Comparison of ENCODE assay signal across 12 cellular contexts in genomic region chr16:56965939-56966515, GRCh38. TPM values are rescaled to one million over a fixed set of nuclear protein-coding genes. Genes with fewer than 3 reads are reported as not detected.
DNase-seq lines count a peak whose midpoint lies in the region; ATAC-seq and TF ChIP-seq lines count a peak whose summit lies in the region.
"Had no signal": no experiment of that assay in that cellular context is flagged by ENCODE, and none has a peak within 500 bp of the region (broad histone marks: within the 10 kb centered on the region; RNA-seq: fewer than 3 reads in every experiment).

No MANE protein-coding gene starts in this region.

- POLR2A ChIA-PET in activated CD8-positive, alpha-beta T cell treated with anti-CD3 and anti-CD28 coated beads for 36 hours (lab: Charles Lee) = interaction anchor here (0.6 to 3.7 kb wide), 14 partner anchors 9 to 280 kb away, joined by 3 to 34 read pairs (median 4); partner anchors contain the start of genes ARL2BP and NLRC5

- no peaks in the 10 kb centered on the region for H3K36me3 ChIP-seq in lower lobe of right lung
- H3K36me3 ChIP-seq in upper lobe of left lung = no peaks in the 10 kb centered on the region

- no peak for TF ChIP-seq CTCF in natural killer cell (IDR thresholded peaks at IDR 0.05)
- TF ChIP-seq CTCF in activated CD8-positive, alpha-beta T cell treated with anti-CD3 and anti-CD28 coated beads for 36 hours (IDR thresholded peaks at IDR 0.05) = no peak
- TF ChIP-seq CTCF in lower lobe of right lung (IDR thresholded peaks at IDR 0.05) = no peak
- no peak for TF ChIP-seq CTCF in upper lobe of left lung (IDR thresholded peaks at IDR 0.05)

- peaks cover 39% of the 10 kb centered on the region for H3K4me1 ChIP-seq in lower lobe of right lung
- H3K4me1 ChIP-seq in upper lobe of left lung = peaks cover 31 to 41% (median 34%) of the 10 kb centered on the region in 4 donors

- H3K27ac ChIP-seq in lower lobe of right lung (peak overlapping the region; percentile 24), upper lobe of left lung (peak overlapping the region in 3 of 4 donors; percentile 2 to 54 (median 27))
- H3K27ac ChIP-seq: KMS-11 had no signal

- peak overlapping the region; percentile 64 for H3K27ac Mint-ChIP-seq in natural killer cell treated with Interleukin-12 subunit alpha and Interleukin-12 subunit beta and Interleukin-15 and Interleukin-18, amount 100 ng/mL, for 72 hours
- H3K27ac Mint-ChIP-seq in natural killer cell = peak overlapping the region in 1 of 2 donors; percentile 58
- peak overlapping the region; percentile 94 for H3K27ac Mint-ChIP-seq in activated CD8-positive, alpha-beta T cell treated with anti-CD3 and anti-CD28 coated beads for 36 hours

- no peak overlapping the region for H3K4me3 Mint-ChIP-seq in natural killer cell treated with Interleukin-12 subunit alpha and Interleukin-12 subunit beta and Interleukin-15 and Interleukin-18, amount 100 ng/mL, for 72 hours
- no peak overlapping the region for H3K4me3 Mint-ChIP-seq in natural killer cell
- peak overlapping the region; percentile 54 for H3K4me3 Mint-ChIP-seq in activated CD8-positive, alpha-beta T cell treated with anti-CD3 and anti-CD28 coated beads for 36 hours

- no peak for TF ChIP-seq POLR2A in upper lobe of left lung (IDR thresholded peaks at IDR 0.05)

- no peak for ATAC-seq in natural killer cell treated with Interleukin-12 subunit alpha and Interleukin-12 subunit beta and Interleukin-15 and Interleukin-18, amount 100 ng/mL, for 72 hours
- ATAC-seq in natural killer cell (no peak), lower lobe of right lung (no peak), upper lobe of left lung (ENCODE audit: low FRiP score in 2 of 2) (no peak)
- peak; percentile 14 for ATAC-seq in activated CD8-positive, alpha-beta T cell treated with anti-CD3 and anti-CD28 coated beads for 36 hours

- H3K27me3 ChIP-seq in lower lobe of right lung (ENCODE audit: low read depth) (no peaks in the 10 kb centered on the region), upper lobe of left lung (no peaks in the 10 kb centered on the region)

- H3K27me3 Mint-ChIP-seq in natural killer cell treated with Interleukin-12 subunit alpha and Interleukin-12 subunit beta and Interleukin-15 and Interleukin-18, amount 100 ng/mL, for 72 hours = no peaks in the 10 kb centered on the region
- H3K27me3 Mint-ChIP-seq in natural killer cell (ENCODE audit: low read depth in 2 of 2) = no peaks in the 10 kb centered on the region
- H3K27me3 Mint-ChIP-seq in activated CD8-positive, alpha-beta T cell treated with anti-CD3 and anti-CD28 coated beads for 36 hours = no peaks in the 10 kb centered on the region

- peaks cover 16 to 17% of the 10 kb centered on the region in 2 donors for H3K4me1 Mint-ChIP-seq in natural killer cell treated with Interleukin-12 subunit alpha and Interleukin-12 subunit beta and Interleukin-15 and Interleukin-18, amount 100 ng/mL, for 72 hours (ENCODE audit: low read depth in 2 of 2)
- peaks cover 12 to 18% of the 10 kb centered on the region in 2 donors for H3K4me1 Mint-ChIP-seq in natural killer cell
- peaks cover 24% of the 10 kb centered on the region for H3K4me1 Mint-ChIP-seq in activated CD8-positive, alpha-beta T cell treated with anti-CD3 and anti-CD28 coated beads for 36 hours (ENCODE audit: low read depth)

- H3K9me3 ChIP-seq in lower lobe of right lung = no peaks in the 10 kb centered on the region
- H3K9me3 ChIP-seq in upper lobe of left lung = no peaks in the 10 kb centered on the region

- H3K9me3 Mint-ChIP-seq in natural killer cell treated with Interleukin-12 subunit alpha and Interleukin-12 subunit beta and Interleukin-15 and Interleukin-18, amount 100 ng/mL, for 72 hours = no peaks in the 10 kb centered on the region
- no peaks in the 10 kb centered on the region for H3K9me3 Mint-ChIP-seq in natural killer cell
- no peaks in the 10 kb centered on the region for H3K9me3 Mint-ChIP-seq in activated CD8-positive, alpha-beta T cell treated with anti-CD3 and anti-CD28 coated beads for 36 hours

- TF ChIP-seq EP300 in upper lobe of left lung (IDR thresholded peaks at IDR 0.05) = no peak

- WGBS in upper lobe of left lung, 2 donors = 71 to 75% methylated on average over 5 of the region's 5 CpGs

- CTCF ChIA-PET in activated CD8-positive, alpha-beta T cell treated with anti-CD3 and anti-CD28 coated beads for 36 hours (lab: Charles Lee) = interaction anchor here (1.0 to 7.0 kb wide), 22 partner anchors 10 to 217 kb away, joined by 3 to 93 read pairs (median 10); partner anchors contain the start of genes CPNE2 and NLRC5

- H3K4me3 ChIP-seq in lower lobe of right lung (no peak overlapping the region), upper lobe of left lung (no peak overlapping the region)

- intact Hi-C loops in natural killer cell (cut with micrococcal nuclease) (no loop called here), lower lobe of right lung (cut with DNase I) (no loop called here)
- intact Hi-C loops in activated CD8-positive, alpha-beta T cell treated with anti-CD3 and anti-CD28 coated beads for 36 hours (cut with micrococcal nuclease) = loop anchor here (10.0 kb wide), 1 partner anchor 219 kb away; the partner anchor contains the start of genes PSME3IP1 and RSPRY1

- DNase-seq in natural killer cell treated with Interleukin-12 subunit alpha and Interleukin-12 subunit beta and Interleukin-15 and Interleukin-18, amount 100 ng/mL, for 72 hours (ENCODE audit: low spot score) = no peak
- no peak for DNase-seq in natural killer cell
- no peak for DNase-seq in activated CD8-positive, alpha-beta T cell treated with anti-CD3 and anti-CD28 coated beads for 36 hours
- no peak for DNase-seq in lower lobe of right lung
- DNase-seq in upper lobe of left lung = no peak
- DNase-seq in ecto neural progenitor cell (ENCODE audit: low spot score) = no peak
- DNase-seq in HuH-7.5 (ENCODE audit: low spot score) = no peak
- no peak for DNase-seq in DMS153 (lab: John Stamatoyannopoulos, UW)
- DNase-seq: activated effector memory CD4-positive, alpha-beta T cell treated with anti-CD3 and anti-CD28 coated beads, Interleukin-2, amount 50 U/mL, for 16 hours; retina had no signal

- H3K36me3 Mint-ChIP-seq in natural killer cell treated with Interleukin-12 subunit alpha and Interleukin-12 subunit beta and Interleukin-15 and Interleukin-18, amount 100 ng/mL, for 72 hours = no peaks in the 10 kb centered on the region
- no peaks in the 10 kb centered on the region for H3K36me3 Mint-ChIP-seq in natural killer cell
- H3K36me3 Mint-ChIP-seq in activated CD8-positive, alpha-beta T cell treated with anti-CD3 and anti-CD28 coated beads for 36 hours (ENCODE audit: low read depth) = no peaks in the 10 kb centered on the region

RNA-seq across cellular contexts. Expression of gene CETP, which starts 4.3 kb away (rescaled TPM):
- total RNA-seq in natural killer cell treated with Interleukin-12 subunit alpha and Interleukin-12 subunit beta and Interleukin-15 and Interleukin-18, amount 100 ng/mL, for 72 hours = not detected
- total RNA-seq in natural killer cell (under 1 TPM in 1 of 3 donors, not detected in 2; 0.14 TPM), lower lobe of right lung (1.1 TPM), upper lobe of left lung (1 to 10 TPM in 1 of 6 donors, under 1 TPM in 4, not detected in 1; 0.29 to 1.5 (median 0.91) TPM)
- not detected for total RNA-seq in activated CD8-positive, alpha-beta T cell treated with anti-CD3 and anti-CD28 coated beads for 36 hours
- total RNA-seq: T-helper 1 cell treated with Interleukin-12 subunit alpha and Interleukin-12 subunit beta and Interleukin-4 antibody, amounts not matched to agents 30 ng/mL and 1 ng/mL, for 36 hours had no signal

RNA-seq across cellular contexts. Expression of gene NLRC5, which starts 23.3 kb away (rescaled TPM):
- 100 to 1,000 TPM; 190 to 316 TPM for total RNA-seq in natural killer cell treated with Interleukin-12 subunit alpha and Interleukin-12 subunit beta and Interleukin-15 and Interleukin-18, amount 100 ng/mL, for 72 hours
- total RNA-seq in natural killer cell (100 to 1,000 TPM; 320 to 563 (median 535) TPM), lower lobe of right lung (47.5 TPM), upper lobe of left lung (100 to 1,000 TPM in 2 of 6 donors, 10 to 100 TPM in 4; 29.2 to 361 (median 52.7) TPM)
- 100 to 1,000 TPM; 135 to 153 TPM for total RNA-seq in activated CD8-positive, alpha-beta T cell treated with anti-CD3 and anti-CD28 coated beads for 36 hours

RNA-seq across cellular contexts. Expression of gene HERPUD1, which starts 34.1 kb away (rescaled TPM):
- total RNA-seq in natural killer cell treated with Interleukin-12 subunit alpha and Interleukin-12 subunit beta and Interleukin-15 and Interleukin-18, amount 100 ng/mL, for 72 hours = 100 to 1,000 TPM; 127 to 141 TPM
- total RNA-seq in natural killer cell (100 to 1,000 TPM; 181 to 266 (median 243) TPM), lower lobe of right lung (174 TPM), upper lobe of left lung (100 to 1,000 TPM in 5 of 6 donors, 10 to 100 TPM in 1; 81.0 to 283 (median 196) TPM)
- total RNA-seq in activated CD8-positive, alpha-beta T cell treated with anti-CD3 and anti-CD28 coated beads for 36 hours = 100 to 1,000 TPM; 142 to 150 TPM
